Comparison of ENCODE assay signal across 20 cellular contexts in the genomic region with DNA sequence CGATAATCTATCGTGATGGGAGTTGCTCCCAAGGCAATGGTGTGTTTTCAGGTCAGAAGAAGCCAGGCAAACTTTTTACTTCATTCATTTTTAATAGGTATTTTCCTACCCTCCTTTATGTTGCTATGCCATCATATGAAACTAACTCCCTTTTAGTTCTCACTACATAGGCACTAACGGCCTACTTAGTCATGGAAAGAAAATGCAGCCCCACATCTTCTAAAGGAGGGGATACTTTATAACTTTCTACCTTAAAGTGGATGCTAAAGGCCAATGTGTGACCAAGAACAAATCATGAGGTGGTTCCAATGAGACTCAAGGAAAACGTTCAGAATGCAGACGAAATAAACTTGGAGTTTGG.
"Had no signal": no experiment of that assay in that cellular context is flagged by ENCODE, and none has a peak within 500 bp of the region (broad histone marks: within the 10 kb centered on the region; RNA-seq: fewer than 3 reads in every experiment).

No MANE protein-coding gene starts in this region.

- H3K9me3 ChIP-seq: adrenal gland, lower lobe of right lung, spleen, upper lobe of right lung had no signal

- H3K36me3 Mint-ChIP-seq: activated naive CD8-positive, alpha-beta T cell; naive B cell had no signal

- H3K9me3 Mint-ChIP-seq: activated B cell treated with CpG ODN at 0.5 μM for 24 hours; activated T-cell treated with anti-CD3 and anti-CD28 coated beads, Interleukin-2, amount 50 U/mL, for 4 hours; activated T-helper 2 cell treated with anti-CD3 and anti-CD28 coated beads, Interferon-gamma antibody, Interleukin-2, Interleukin-4, amounts not matched to agents 10 μg/mL and 5 μg/mL and 100 μg/mL, durations not matched to agents 14 hours and 24 hours and 36 hours; T-helper 1 cell treated with Interleukin-12 subunit alpha and Interleukin-12 subunit beta and Interleukin-4 antibody, amounts not matched to agents 30 μg/mL and 1 μg/mL, for 36 hours had no signal

- H3K27me3 ChIP-seq: upper lobe of right lung had no signal

- H3K4me1 ChIP-seq: adrenal gland, lower lobe of right lung, spleen, upper lobe of right lung had no signal

- H3K27ac ChIP-seq: adrenal gland, spleen had no signal

- H3K27ac Mint-ChIP-seq: activated B cell treated with CpG ODN at 0.5 μM for 24 hours; activated CD4-positive, alpha-beta T cell treated with anti-CD3 and anti-CD28 coated beads for 36 hours; activated naive CD8-positive, alpha-beta T cell; activated T-helper 2 cell treated with anti-CD3 and anti-CD28 coated beads, Interferon-gamma antibody, Interleukin-2, Interleukin-4, amounts not matched to agents 10 μg/mL and 5 μg/mL and 100 μg/mL, durations not matched to agents 14 hours and 24 hours and 36 hours; naive B cell; T-helper 1 cell treated with Interleukin-12 subunit alpha and Interleukin-12 subunit beta and Interleukin-4 antibody, amounts not matched to agents 30 μg/mL and 1 μg/mL, for 36 hours had no signal

- H3K4me3 Mint-ChIP-seq: activated B cell treated with CpG ODN at 0.5 μM for 24 hours; activated CD4-positive, alpha-beta T cell treated with anti-CD3 and anti-CD28 coated beads for 36 hours; activated naive CD8-positive, alpha-beta T cell; activated T-cell treated with anti-CD3 and anti-CD28 coated beads, Interleukin-2, amount 50 U/mL, for 4 hours; naive B cell; T-helper 1 cell treated with Interleukin-12 subunit alpha and Interleukin-12 subunit beta and Interleukin-4 antibody, amounts not matched to agents 30 μg/mL and 1 μg/mL, for 36 hours had no signal

- ATAC-seq: activated CD4-positive, alpha-beta T cell treated with anti-CD3 and anti-CD28 coated beads for 36 hours; activated T-cell treated with anti-CD3 and anti-CD28 coated beads, Interleukin-2, amount 50 U/mL, for 4 hours; stimulated activated naive CD8-positive, alpha-beta T cell treated with anti-CD3 and anti-CD28 coated beads, Interleukin-15, Interleukin-2, amounts not matched to agents 100 U/mL and 50 U/mL, for 24 hours had no signal

- H3K4me1 Mint-ChIP-seq: activated CD4-positive, alpha-beta T cell treated with anti-CD3 and anti-CD28 coated beads for 36 hours had no signal

- H3K36me3 ChIP-seq: adrenal gland, lower lobe of right lung, spleen, upper lobe of right lung had no signal

- H3K4me3 ChIP-seq: adrenal gland, lower lobe of right lung, spleen, upper lobe of right lung had no signal

- H3K27me3 Mint-ChIP-seq: activated CD4-positive, alpha-beta T cell treated with anti-CD3 and anti-CD28 coated beads for 36 hours had no signal

- DNase-seq: activated B cell treated with CpG ODN at 0.5 μM for 24 hours; activated CD4-positive, alpha-beta T cell treated with anti-CD3 and anti-CD28 coated beads for 36 hours; activated CD4-positive, alpha-beta T cell treated with anti-CD3 and anti-CD28 coated beads, Interleukin-2, amount 50 U/mL, for 48 hours; activated CD8-positive, alpha-beta memory T cell treated with anti-CD3 and anti-CD28 coated beads, Interleukin-2, amount 50 U/mL, for 48 hours; activated naive CD4-positive, alpha-beta T cell; activated T-cell treated with anti-CD3 and anti-CD28 coated beads, Interleukin-2, amount 50 U/mL, for 4 hours; adrenal gland; cortex of kidney; naive B cell; nucleus accumbens; posterior cingulate gyrus; spleen; stimulated activated CD4-positive, alpha-beta T cell treated with anti-CD3 and anti-CD28 coated beads, Interleukin-4, amount 100 ng/mL, for 1 hour; stimulated activated naive CD8-positive, alpha-beta T cell treated with anti-CD3 and anti-CD28 coated beads, Interleukin-15, Interleukin-2, amounts not matched to agents 100 U/mL and 50 U/mL, for 24 hours had no signal

- FAIRE-seq: kidney had no signal
